In genomic region chr18:54480616-54481015, GRCh38 we compare ENCODE assay signal across 14 cellular contexts.
A peak's percentile ranks its signal among the peaks of the same experiment; 100 is the strongest.
DNase-seq lines count a peak whose midpoint lies in the region; ATAC-seq and TF ChIP-seq lines count a peak whose summit lies in the region.
"Had no signal": no experiment of that assay in that cellular context is flagged by ENCODE, and none has a peak within 500 bp of the region (broad histone marks: within the 10 kb centered on the region; RNA-seq: fewer than 3 reads in every experiment).

No MANE protein-coding gene starts in this region.

- no peaks in the 10 kb centered on the region for H3K27me3 ChIP-seq in GM23338 (ENCODE audit: insufficient read depth)

- H3K4me1 Mint-ChIP-seq in GM23338 (peaks cover 3% of the 10 kb centered on the region; the same call in 2 of the 3 replicates), WTC11 (peaks cover 11% of the 10 kb centered on the region; the same call in 1 of the 2 replicates), T-helper 17 cell (no peaks in the 10 kb centered on the region)
- H3K4me1 Mint-ChIP-seq in stimulated activated memory B cell treated with anti-CD40 and anti-IgM and Interleukin-4, amounts not matched to agents 10 μg/mL and 1 μg/mL and 100 μg/mL, for 72 hours: no peaks in the 10 kb centered on the region
- H3K4me1 Mint-ChIP-seq: B cell had no signal

- H4K20me1 ChIP-seq in GM23338 (replicated peaks; ENCODE audit: insufficient read depth): no peaks in the 10 kb centered on the region

- TF ChIP-seq CTCF in GM23338 (conservative IDR thresholded peaks at IDR 0.05; ENCODE audit: low read depth in 2 of 2): no peak
- no peak for TF ChIP-seq CTCF in WTC11 (IDR thresholded peaks at IDR 0.05)

- H3K27ac Mint-ChIP-seq in GM23338 (no peak overlapping the region), WTC11 (no peak overlapping the region), T-helper 17 cell (no peak overlapping the region)
- no peak overlapping the region for H3K27ac Mint-ChIP-seq in stimulated activated memory B cell treated with anti-CD40 and anti-IgM and Interleukin-4, amounts not matched to agents 10 μg/mL and 1 μg/mL and 100 μg/mL, for 72 hours
- H3K27ac Mint-ChIP-seq: B cell; CD4-positive, alpha-beta T cell had no signal

- ATAC-seq in GM23338 (peak; percentile 74), WTC11 (peak; percentile 69), HG03280 (IDR thresholded peaks at IDR 0.05; ENCODE audit: unreplicated experiment) (no peak), GM19023 (IDR thresholded peaks at IDR 0.05; ENCODE audit: unreplicated experiment) (no peak), T-helper 17 cell (no peak)
- peak; percentile 48 for ATAC-seq in stimulated activated memory B cell treated with anti-CD40 and anti-IgM and Interleukin-4, amounts not matched to agents 10 μg/mL and 1 μg/mL and 100 μg/mL, for 72 hours

- H3F3A ChIP-seq in GM23338 (replicated peaks; ENCODE audit: low read depth): no peaks in the 10 kb centered on the region

- CTCF ChIA-PET in WTC11 (lab: Charles Lee): no interaction called here

- H3K4me3 ChIP-seq in GM23338: no peak overlapping the region

- H3K9me2 ChIP-seq in GM23338 (ENCODE audit: insufficient read depth): no peaks in the 10 kb centered on the region

- H3K27me3 Mint-ChIP-seq in GM23338 (ENCODE audit: insufficient read depth, low read depth, poor library complexity): peaks cover 3% of the 10 kb centered on the region
- H3K27me3 Mint-ChIP-seq in WTC11 (ENCODE audit: low read depth): peaks cover 2% of the 10 kb centered on the region; the same call in 1 of the 2 replicates
- H3K27me3 Mint-ChIP-seq in stimulated activated memory B cell treated with anti-CD40 and anti-IgM and Interleukin-4, amounts not matched to agents 10 μg/mL and 1 μg/mL and 100 μg/mL, for 72 hours: peaks cover 22% of the 10 kb centered on the region
- peaks cover 32% of the 10 kb centered on the region for H3K27me3 Mint-ChIP-seq in T-helper 17 cell

- POLR2A ChIA-PET in WTC11 (lab: Charles Lee): no interaction called here

- no peak overlapping the region for H3K4me2 ChIP-seq in GM23338

- H3K9me3 ChIP-seq in T-helper 17 cell (ENCODE audit: control insufficient read depth, low read length, poor library complexity, severe bottlenecking): no peaks in the 10 kb centered on the region

- H3K36me3 Mint-ChIP-seq in GM23338 (ENCODE audit: low read depth): no peaks in the 10 kb centered on the region
- H3K36me3 Mint-ChIP-seq in WTC11: no peaks in the 10 kb centered on the region
- H3K36me3 Mint-ChIP-seq in stimulated activated memory B cell treated with anti-CD40 and anti-IgM and Interleukin-4, amounts not matched to agents 10 μg/mL and 1 μg/mL and 100 μg/mL, for 72 hours: no peaks in the 10 kb centered on the region
- H3K36me3 Mint-ChIP-seq in T-helper 17 cell (ENCODE audit: low read depth): no peaks in the 10 kb centered on the region

- H3K9me3 Mint-ChIP-seq in GM23338 (no peaks in the 10 kb centered on the region), WTC11 (no peaks in the 10 kb centered on the region)
- no peaks in the 10 kb centered on the region for H3K9me3 Mint-ChIP-seq in stimulated activated memory B cell treated with anti-CD40 and anti-IgM and Interleukin-4, amounts not matched to agents 10 μg/mL and 1 μg/mL and 100 μg/mL, for 72 hours
- H3K9me3 Mint-ChIP-seq: CD4-positive, alpha-beta T cell had no signal

- no peaks in the 10 kb centered on the region for H3K36me3 ChIP-seq in GM23338 (ENCODE audit: insufficient read depth)

- DNase-seq in GM23338 (ENCODE audit: low spot score) (no peak), WTC11 (ENCODE audit: low spot score) (no peak), iPS-NIHi11 (ENCODE audit: low spot score) (peak; percentile 16), T-helper 17 cell (no peak)
- DNase-seq: C1 segment of cervical spinal cord; CD4-positive, alpha-beta T cell; DND-41; GDM1; IMR-90; KBM-7 had no signal

- peak overlapping the region; percentile 87; the same call in 1 of the 2 replicates for H2AFZ ChIP-seq in GM23338

- H3K27ac ChIP-seq in GM23338 (ENCODE audit: low read depth): no peak overlapping the region

- H3K4me1 ChIP-seq in GM23338 (ENCODE audit: insufficient read depth): no peaks in the 10 kb centered on the region

- no peaks in the 10 kb centered on the region for H3K79me2 ChIP-seq in GM23338 (replicated peaks; ENCODE audit: insufficient read depth)

- H3K4me3 Mint-ChIP-seq in GM23338 (no peak overlapping the region), WTC11 (no peak overlapping the region), T-helper 17 cell (no peak overlapping the region)
- H3K4me3 Mint-ChIP-seq in stimulated activated memory B cell treated with anti-CD40 and anti-IgM and Interleukin-4, amounts not matched to agents 10 μg/mL and 1 μg/mL and 100 μg/mL, for 72 hours: no peak overlapping the region
- H3K4me3 Mint-ChIP-seq: B cell; CD4-positive, alpha-beta T cell had no signal

TF ChIP-seq in GM23338, 12 proteins besides CTCF, POLR2A, EP300 and RAD21:
- TF ChIP-seq JUNB (IDR thresholded peaks at IDR 0.05; ENCODE audit: unreplicated experiment) (no peak), CREB1 (CRISPR knock-in tag; IDR thresholded peaks at IDR 0.05; ENCODE audit: low read depth) (no peak), ETS1 (IDR thresholded peaks at IDR 0.05) (no peak), EZH2phosphoT487 (IDR thresholded peaks at IDR 0.05; ENCODE audit: unreplicated experiment) (no peak)

TF ChIP-seq in WTC11, 78 proteins besides CTCF, POLR2A, EP300 and RAD21 (continues in another document):
- TF ChIP-seq OVOL2 (CRISPR knock-in tag; IDR thresholded peaks at IDR 0.05; ENCODE audit: borderline replicate concordance) (no peak), ZNF671 (CRISPR knock-in tag; IDR thresholded peaks at IDR 0.05) (no peak), ZNF532 (CRISPR knock-in tag; IDR thresholded peaks at IDR 0.05; ENCODE audit: borderline replicate concordance) (no peak), RELA (CRISPR knock-in tag; IDR thresholded peaks at IDR 0.05; ENCODE audit: borderline replicate concordance) (no peak), TCF7 (CRISPR knock-in tag; IDR thresholded peaks at IDR 0.05; ENCODE audit: low read depth) (no peak), ZNF121 (CRISPR knock-in tag; IDR thresholded peaks at IDR 0.05) (no peak), USF2 (CRISPR knock-in tag; IDR thresholded peaks at IDR 0.05) (no peak), ZNF317 (CRISPR knock-in tag; IDR thresholded peaks at IDR 0.05; ENCODE audit: borderline replicate concordance, low read depth) (no peak), USF1 (CRISPR knock-in tag; IDR thresholded peaks at IDR 0.05) (no peak), SOX15 (CRISPR knock-in tag; IDR thresholded peaks at IDR 0.05) (no peak), ZSCAN18 (CRISPR knock-in tag; IDR thresholded peaks at IDR 0.05) (no peak)

Comparison
In these comparisons a context has a peak if more than half of its experiments do, and no peak if none do; other contexts are left out.
1. ATAC-seq: peak in GM23338 (single experiment), WTC11 (single experiment) and stimulated activated memory B cell treated with anti-CD40 and anti-IgM and Interleukin-4, amounts not matched to agents 10 μg/mL and 1 μg/mL and 100 μg/mL, for 72 hours (single experiment); none in HG03280 (single experiment), GM19023 (single experiment) and T-helper 17 cell (single experiment).